In genomic region chr20:29325781-29326180, GRCh38 we compare ENCODE assay signal across 7 cellular contexts.
DNase-seq lines count a peak whose midpoint lies in the region; ATAC-seq and TF ChIP-seq lines count a peak whose summit lies in the region.
"Not testable (repeated sequence)": the region's sequence is repeated elsewhere in the genome, so short reads cannot be mapped to it uniquely, and the experiment has no call there.

No MANE protein-coding gene starts in this region.

- 85% methylated on average over 14 of the region's 17 CpGs for WGBS in esophagus muscularis mucosa

- H3K4me3 ChIP-seq in GM23338, result peak overlapping the region; percentile 53
- peak overlapping the region in 1 of 4 donors; percentile 18 for H3K4me3 ChIP-seq in esophagus muscularis mucosa

- H3K27me3 ChIP-seq in GM23338 (ENCODE audit: insufficient read depth) (peaks cover 59% of the 10 kb centered on the region), esophagus muscularis mucosa (peaks cover 0 to 68% (median 0%) of the 10 kb centered on the region in 4 donors)

- H3K4me1 Mint-ChIP-seq in GM23338; T-helper 17 cell; activated T-helper 17 cell treated with anti-CD3 and anti-CD28 coated beads, Interleukin-2, amount 50 U/mL, for 72 hours; activated naive CD8-positive, alpha-beta T cell (ENCODE audit: low read depth): not testable (repeated sequence)
- peaks cover 14% of the 10 kb centered on the region for H3K4me1 Mint-ChIP-seq in activated naive CD8-positive, alpha-beta T cell treated with anti-CD3 and anti-CD28 coated beads, Interleukin-2, amount 10 ng/mL, durations not matched to agents 7 days and 5 days

- not testable (repeated sequence) for H2AFZ ChIP-seq in GM23338

- not testable (repeated sequence) for H3K4me3 Mint-ChIP-seq in GM23338
- peak overlapping the region; percentile 43 for H3K4me3 Mint-ChIP-seq in T-helper 17 cell
- peak overlapping the region; percentile 34 for H3K4me3 Mint-ChIP-seq in activated T-helper 17 cell treated with anti-CD3 and anti-CD28 coated beads, Interleukin-2, amount 50 U/mL, for 72 hours
- H3K4me3 Mint-ChIP-seq in activated naive CD8-positive, alpha-beta T cell, result peak overlapping the region; percentile 59
- peak overlapping the region; percentile 38 for H3K4me3 Mint-ChIP-seq in activated naive CD8-positive, alpha-beta T cell treated with anti-CD3 and anti-CD28 coated beads, Interleukin-2, amount 10 ng/mL, durations not matched to agents 7 days and 5 days

- peaks cover 25% of the 10 kb centered on the region for H3K27me3 Mint-ChIP-seq in GM23338 (ENCODE audit: insufficient read depth, low read depth, poor library complexity)
- not testable (repeated sequence) for H3K27me3 Mint-ChIP-seq in T-helper 17 cell; activated T-helper 17 cell treated with anti-CD3 and anti-CD28 coated beads, Interleukin-2, amount 50 U/mL, for 72 hours
- H3K27me3 Mint-ChIP-seq in activated naive CD8-positive, alpha-beta T cell, result peaks cover 10% of the 10 kb centered on the region
- H3K27me3 Mint-ChIP-seq in activated naive CD8-positive, alpha-beta T cell treated with anti-CD3 and anti-CD28 coated beads, Interleukin-2, amount 10 ng/mL, durations not matched to agents 7 days and 5 days, result peaks cover 11% of the 10 kb centered on the region

- not testable (repeated sequence) for H3K36me3 ChIP-seq in GM23338 (ENCODE audit: insufficient read depth); esophagus muscularis mucosa

- H3F3A ChIP-seq in GM23338 (replicated peaks; ENCODE audit: low read depth), result not testable (repeated sequence)

- H3K4me2 ChIP-seq in GM23338, result not testable (repeated sequence)

- not testable (repeated sequence) for TF ChIP-seq EP300 in esophagus muscularis mucosa (IDR thresholded peaks at IDR 0.05)

- H3K27ac Mint-ChIP-seq in GM23338; T-helper 17 cell; activated T-helper 17 cell treated with anti-CD3 and anti-CD28 coated beads, Interleukin-2, amount 50 U/mL, for 72 hours; activated naive CD8-positive, alpha-beta T cell: not testable (repeated sequence)
- H3K27ac Mint-ChIP-seq in activated naive CD8-positive, alpha-beta T cell treated with anti-CD3 and anti-CD28 coated beads, Interleukin-2, amount 10 ng/mL, durations not matched to agents 7 days and 5 days, result peak overlapping the region; percentile 44

- not testable (repeated sequence) for H3K9me3 ChIP-seq in T-helper 17 cell (ENCODE audit: control insufficient read depth, low read length, poor library complexity, severe bottlenecking); esophagus muscularis mucosa

- not testable (repeated sequence) for H3K79me2 ChIP-seq in GM23338 (replicated peaks; ENCODE audit: insufficient read depth)

- DNase-seq in GM23338 (ENCODE audit: low spot score); T-helper 17 cell; activated naive CD8-positive, alpha-beta T cell treated with anti-CD3 and anti-CD28 coated beads, Interleukin-2, amount 10 ng/mL, durations not matched to agents 7 days and 5 days: not testable (repeated sequence)
- DNase-seq in esophagus muscularis mucosa (ENCODE audit: extremely low spot score) (peak; percentile 53), mesenteric fat pad (ENCODE audit: low spot score) (peak; percentile 64)

- ATAC-seq in GM23338; T-helper 17 cell; activated T-helper 17 cell treated with anti-CD3 and anti-CD28 coated beads, Interleukin-2, amount 50 U/mL, for 72 hours (replicated peaks); activated naive CD8-positive, alpha-beta T cell treated with anti-CD3 and anti-CD28 coated beads, Interleukin-2, amount 10 ng/mL, durations not matched to agents 7 days and 5 days (ENCODE audit: low read depth): not testable (repeated sequence)

- not testable (repeated sequence) for TF ChIP-seq CTCF in GM23338 (conservative IDR thresholded peaks at IDR 0.05; ENCODE audit: low read depth in 2 of 2); esophagus muscularis mucosa (IDR thresholded peaks at IDR 0.05)

- not testable (repeated sequence) for H3K4me1 ChIP-seq in GM23338 (ENCODE audit: insufficient read depth)
- peaks cover 0 to 14% (median under 1%) of the 10 kb centered on the region in 4 donors for H3K4me1 ChIP-seq in esophagus muscularis mucosa

- not testable (repeated sequence) for TF ChIP-seq POLR2A in esophagus muscularis mucosa (IDR thresholded peaks at IDR 0.05; ENCODE audit: low read depth)

- H4K20me1 ChIP-seq in GM23338 (replicated peaks; ENCODE audit: insufficient read depth), result not testable (repeated sequence)

- H3K27ac ChIP-seq in GM23338 (ENCODE audit: low read depth); esophagus muscularis mucosa (replicated peaks in 1 of 4): not testable (repeated sequence)

- H3K9me2 ChIP-seq in GM23338 (ENCODE audit: insufficient read depth), result not testable (repeated sequence)

- peaks cover 58% of the 10 kb centered on the region for H3K36me3 Mint-ChIP-seq in GM23338 (ENCODE audit: low read depth)
- not testable (repeated sequence) for H3K36me3 Mint-ChIP-seq in T-helper 17 cell (ENCODE audit: low read depth); activated T-helper 17 cell treated with anti-CD3 and anti-CD28 coated beads, Interleukin-2, amount 50 U/mL, for 72 hours (ENCODE audit: low read depth); activated naive CD8-positive, alpha-beta T cell
- peaks cover 17% of the 10 kb centered on the region for H3K36me3 Mint-ChIP-seq in activated naive CD8-positive, alpha-beta T cell treated with anti-CD3 and anti-CD28 coated beads, Interleukin-2, amount 10 ng/mL, durations not matched to agents 7 days and 5 days

- POLR2A ChIA-PET in activated naive CD8-positive, alpha-beta T cell treated with anti-CD3 and anti-CD28 coated beads, Interleukin-2, amount 10 ng/mL, durations not matched to agents 7 days and 5 days (lab: Charles Lee), result not testable (repeated sequence)

- intact Hi-C loops in esophagus muscularis mucosa (cut with DNase I), result not testable (repeated sequence)

- H3K9me3 Mint-ChIP-seq in GM23338, result peaks cover 98% of the 10 kb centered on the region
- peaks cover 17% of the 10 kb centered on the region for H3K9me3 Mint-ChIP-seq in activated T-helper 17 cell treated with anti-CD3 and anti-CD28 coated beads, Interleukin-2, amount 50 U/mL, for 72 hours
- peaks cover 13% of the 10 kb centered on the region for H3K9me3 Mint-ChIP-seq in activated naive CD8-positive, alpha-beta T cell (ENCODE audit: low read depth)
- peaks cover 22% of the 10 kb centered on the region for H3K9me3 Mint-ChIP-seq in activated naive CD8-positive, alpha-beta T cell treated with anti-CD3 and anti-CD28 coated beads, Interleukin-2, amount 10 ng/mL, durations not matched to agents 7 days and 5 days
